In the genomic region with DNA sequence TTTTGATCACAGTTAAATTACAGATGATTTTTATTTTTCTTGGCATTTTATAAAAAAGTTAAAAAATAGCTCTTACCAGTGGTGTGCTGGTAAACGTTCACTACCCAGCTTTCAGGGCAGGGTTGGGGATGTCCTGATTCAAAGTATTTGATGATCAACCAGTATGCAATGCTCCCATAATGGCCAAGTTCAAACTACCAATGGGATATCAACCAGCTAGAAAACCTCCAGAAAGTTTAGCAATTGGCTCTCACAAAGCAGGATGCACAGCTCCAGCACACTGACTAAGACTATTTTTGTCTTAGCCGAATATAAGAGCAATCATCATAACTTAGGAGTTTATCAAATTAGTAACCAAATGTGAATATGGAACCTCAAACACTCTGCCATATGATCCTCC, we compare ENCODE assay signal across 23 cellular contexts.
A peak's percentile ranks its signal among the peaks of the same experiment; 100 is the strongest.
DNase-seq lines count a peak whose midpoint lies in the region; ATAC-seq and TF ChIP-seq lines count a peak whose summit lies in the region.
"Had no signal": no experiment of that assay in that cellular context is flagged by ENCODE, and none has a peak within 500 bp of the region (broad histone marks: within the 10 kb centered on the region; RNA-seq: fewer than 3 reads in every experiment).

No MANE protein-coding gene starts in this region.

- H3K4me1 ChIP-seq in SJSA1 (replicated peaks) = peaks cover 61% of the 10 kb centered on the region
- H3K4me1 ChIP-seq in gastroesophageal sphincter = peaks cover 9 to 84% (median 20%) of the 10 kb centered on the region in 3 donors
- peaks cover 12 to 75% of the 10 kb centered on the region in 2 donors for H3K4me1 ChIP-seq in thoracic aorta (ENCODE audit: control insufficient read depth in 1 of 2, low read depth in 2 of 2)
- H3K4me1 ChIP-seq: HAP-1 had no signal

- DNase-seq in EH (ENCODE audit: low read depth) = peak; percentile 40
- no peak for DNase-seq in SJSA1 (ENCODE audit: low read depth in 1 of 2, low spot score in 2 of 2)
- no peak for DNase-seq in thoracic aorta (ENCODE audit: low spot score)
- DNase-seq in KG1 (lab: John Stamatoyannopoulos, UW) = no peak
- DNase-seq in activated effector memory CD4-positive, alpha-beta T cell treated with anti-CD3 and anti-CD28 coated beads, Interleukin-2, amount 50 U/mL, for 16 hours = no peak
- DNase-seq in SIG-M5 treated with dmso at 0.1 percent for 504 hours (lab: John Stamatoyannopoulos, UW; ENCODE audit: unreplicated experiment) = no peak
- DNase-seq: DMS53, KBM-7, NCI-H1092, NCI-H1436, NCI-H2029, NCI-H2227 treated with DMSO at 0.1 percent for 48 hours, NCI-H510A treated with DMSO at 0.1 percent for 48 hours, NCI-H774, Right ventricle myocardium superior, T-cell had no signal

- H3K9me3 ChIP-seq in SJSA1 (replicated peaks) (no peaks in the 10 kb centered on the region), gastroesophageal sphincter (no peaks in the 10 kb centered on the region), thoracic aorta (no peaks in the 10 kb centered on the region)
- H3K9me3 ChIP-seq: HAP-1 had no signal

- H3K36me3 ChIP-seq in SJSA1 = no peaks in the 10 kb centered on the region
- H3K36me3 ChIP-seq in gastroesophageal sphincter = no peaks in the 10 kb centered on the region
- no peaks in the 10 kb centered on the region for H3K36me3 ChIP-seq in thoracic aorta
- H3K36me3 ChIP-seq: HAP-1 had no signal

- ATAC-seq in gastroesophageal sphincter (no peak), thoracic aorta (ENCODE audit: insufficient number of reproducible peaks, low FRiP score, low read depth) (no peak), GM19328 (IDR thresholded peaks at IDR 0.05; ENCODE audit: unreplicated experiment) (no peak)
- ATAC-seq: GM23338, HepG2, SK-N-SH treated with all-trans-retinoic acid at 6 μM for 48 hours, T-cell had no signal

- TF ChIP-seq EP300 in gastroesophageal sphincter (IDR thresholded peaks at IDR 0.05) = no peak

- TF ChIP-seq POLR2A in gastroesophageal sphincter (IDR thresholded peaks at IDR 0.05) = no peak

- H3K27me3 ChIP-seq in SJSA1 (replicated peaks) = no peaks in the 10 kb centered on the region
- H3K27me3 ChIP-seq in gastroesophageal sphincter = no peaks in the 10 kb centered on the region
- H3K27me3 ChIP-seq in thoracic aorta (replicated peaks; ENCODE audit: insufficient read depth) = no peaks in the 10 kb centered on the region

- WGBS in gastroesophageal sphincter (ENCODE audit: low coverage in 1 of 2), 2 donors = 39 to 46% methylated on average over 2 of the region's 2 CpGs

- H3K4me3 ChIP-seq in SJSA1 (no peak overlapping the region), gastroesophageal sphincter (no peak overlapping the region), thoracic aorta (no peak overlapping the region)
- H3K4me3 ChIP-seq: GM23338, HAP-1 had no signal

- H3K27ac ChIP-seq in SJSA1 (peak overlapping the region; percentile 96), gastroesophageal sphincter (peak overlapping the region; percentile 63 to 83 (median 80)), thoracic aorta (peak overlapping the region; percentile 81 to 93)
- H3K27ac ChIP-seq: HL-60 had no signal

- TF ChIP-seq CTCF in gastroesophageal sphincter (IDR thresholded peaks at IDR 0.05) (no peak), thoracic aorta (IDR thresholded peaks at IDR 0.05) (no peak)
